ENCODE assay signal across 8 cellular contexts in genomic region chr17:83172099-83172498, GRCh38.
A peak's percentile ranks its signal among the peaks of the same experiment; 100 is the strongest.
DNase-seq lines count a peak whose midpoint lies in the region; ATAC-seq, FAIRE-seq and TF ChIP-seq lines count a peak whose summit lies in the region.
"Not testable (repeated sequence)": the region's sequence is repeated elsewhere in the genome, so short reads cannot be mapped to it uniquely, and the experiment has no call there.

No MANE protein-coding gene starts in this region.

- CTCF ChIA-PET in activated CD4-positive, alpha-beta memory T cell treated with anti-CD3 and anti-CD28 coated beads for 36 hours (lab: Charles Lee): not testable (repeated sequence)

- WGBS in pancreas, 2 donors: 84 to 94% methylated on average over 9 of the region's 9 CpGs

- not testable (repeated sequence) for H3K27ac Mint-ChIP-seq in activated CD4-positive, alpha-beta memory T cell treated with anti-CD3 and anti-CD28 coated beads for 36 hours; activated T-cell treated with anti-CD3 and anti-CD28 coated beads, Interleukin-2, amount 50 U/mL, for 24 hours; type B pancreatic cell
- peak overlapping the region; percentile 59 for H3K27ac Mint-ChIP-seq in dendritic cell treated with granulocyte-macrophage colony-stimulating factor and Interleukin-4, amounts not matched to agents 40 ng/mL and 50 ng/mL, for 4 days

- not testable (repeated sequence) for H3K9ac ChIP-seq in kidney (ENCODE audit: low read length in 2 of 2)

- not testable (repeated sequence) for H3K27me3 ChIP-seq in Peyer's patch, pancreas

- H3K4me3 Mint-ChIP-seq in activated CD4-positive, alpha-beta memory T cell treated with anti-CD3 and anti-CD28 coated beads for 36 hours; activated T-cell treated with anti-CD3 and anti-CD28 coated beads, Interleukin-2, amount 50 U/mL, for 24 hours; dendritic cell treated with granulocyte-macrophage colony-stimulating factor and Interleukin-4, amounts not matched to agents 40 ng/mL and 50 ng/mL, for 4 days; type B pancreatic cell: not testable (repeated sequence)

- H3K4me1 Mint-ChIP-seq in activated CD4-positive, alpha-beta memory T cell treated with anti-CD3 and anti-CD28 coated beads for 36 hours (ENCODE audit: low read depth); activated T-cell treated with anti-CD3 and anti-CD28 coated beads, Interleukin-2, amount 50 U/mL, for 24 hours (ENCODE audit: low read depth): not testable (repeated sequence)
- peaks cover 37% of the 10 kb centered on the region for H3K4me1 Mint-ChIP-seq in dendritic cell treated with granulocyte-macrophage colony-stimulating factor and Interleukin-4, amounts not matched to agents 40 ng/mL and 50 ng/mL, for 4 days (ENCODE audit: low read depth)
- H3K4me1 Mint-ChIP-seq in type B pancreatic cell (ENCODE audit: unreplicated experiment): peaks cover 31% of the 10 kb centered on the region

- FAIRE-seq in kidney (lab: Jason Lieb, UNC); pancreas (lab: Jason Lieb, UNC): not testable (repeated sequence)

- intact Hi-C loops in activated CD4-positive, alpha-beta memory T cell treated with anti-CD3 and anti-CD28 coated beads for 36 hours (cut with micrococcal nuclease); dendritic cell treated with granulocyte-macrophage colony-stimulating factor and Interleukin-4, amounts not matched to agents 40 ng/mL and 50 ng/mL, for 4 days (cut with micrococcal nuclease); kidney (cut with DNase I); pancreas (cut with DNase I): not testable (repeated sequence)

- DNase-seq in D341Med (ENCODE audit: low spot score) (peak; percentile 31), Peyer's patch (peak in 2 of 3 donors; percentile 6 to 25), kidney (peak; percentile 66), pancreas (peak in 4 of 6 donors; percentile 3 to 36 (median 7)), type B pancreatic cell (ENCODE audit: extremely low spot score, unreplicated experiment) (peak; percentile 54)
- peak; percentile 1 for DNase-seq in activated CD4-positive, alpha-beta memory T cell treated with anti-CD3 and anti-CD28 coated beads for 36 hours
- peak; percentile 11 for DNase-seq in activated T-cell treated with anti-CD3 and anti-CD28 coated beads, Interleukin-2, amount 50 U/mL, for 24 hours

- not testable (repeated sequence) for TF ChIP-seq CTCF in Peyer's patch (IDR thresholded peaks at IDR 0.05); kidney (IDR thresholded peaks at IDR 0.05; ENCODE audit: borderline replicate concordance, extremely low read depth, insufficient read depth); pancreas (IDR thresholded peaks at IDR 0.05); type B pancreatic cell (conservative IDR thresholded peaks at IDR 0.05)

- not testable (repeated sequence) for H3K27ac ChIP-seq in Peyer's patch; kidney (ENCODE audit: low read depth in 2 of 2, low read length in 2 of 2); pancreas

- H3K27me3 Mint-ChIP-seq in activated CD4-positive, alpha-beta memory T cell treated with anti-CD3 and anti-CD28 coated beads for 36 hours: peaks cover 15% of the 10 kb centered on the region
- H3K27me3 Mint-ChIP-seq in activated T-cell treated with anti-CD3 and anti-CD28 coated beads, Interleukin-2, amount 50 U/mL, for 24 hours; type B pancreatic cell: not testable (repeated sequence)
- H3K27me3 Mint-ChIP-seq in dendritic cell treated with granulocyte-macrophage colony-stimulating factor and Interleukin-4, amounts not matched to agents 40 ng/mL and 50 ng/mL, for 4 days: peaks cover 17% of the 10 kb centered on the region

- TF ChIP-seq POLR2A in Peyer's patch (IDR thresholded peaks at IDR 0.05): not testable (repeated sequence)

- H3K36me3 Mint-ChIP-seq in activated CD4-positive, alpha-beta memory T cell treated with anti-CD3 and anti-CD28 coated beads for 36 hours; activated T-cell treated with anti-CD3 and anti-CD28 coated beads, Interleukin-2, amount 50 U/mL, for 24 hours (ENCODE audit: low read depth); dendritic cell treated with granulocyte-macrophage colony-stimulating factor and Interleukin-4, amounts not matched to agents 40 ng/mL and 50 ng/mL, for 4 days (ENCODE audit: low read depth); type B pancreatic cell: not testable (repeated sequence)

- H3K4me1 ChIP-seq in Peyer's patch; kidney (ENCODE audit: control insufficient read depth in 1 of 2, insufficient read depth in 1 of 2, low read depth in 1 of 2, low read length in 2 of 2); pancreas: not testable (repeated sequence)

- not testable (repeated sequence) for H3K9me3 Mint-ChIP-seq in activated CD4-positive, alpha-beta memory T cell treated with anti-CD3 and anti-CD28 coated beads for 36 hours; activated T-cell treated with anti-CD3 and anti-CD28 coated beads, Interleukin-2, amount 50 U/mL, for 24 hours; dendritic cell treated with granulocyte-macrophage colony-stimulating factor and Interleukin-4, amounts not matched to agents 40 ng/mL and 50 ng/mL, for 4 days; type B pancreatic cell

- not testable (repeated sequence) for ATAC-seq in pancreas

- H3K4me3 ChIP-seq in Peyer's patch; kidney (ENCODE audit: low read length in 2 of 2); pancreas: not testable (repeated sequence)

- POLR2A ChIA-PET in activated CD4-positive, alpha-beta memory T cell treated with anti-CD3 and anti-CD28 coated beads for 36 hours (lab: Charles Lee): not testable (repeated sequence)

- H3K36me3 ChIP-seq in Peyer's patch; kidney (ENCODE audit: control insufficient read depth in 1 of 2, insufficient read depth in 2 of 2, low read length in 2 of 2); pancreas: not testable (repeated sequence)

- H3K9me3 ChIP-seq in Peyer's patch; kidney (ENCODE audit: control insufficient read depth in 1 of 2, low read length in 2 of 2); pancreas: not testable (repeated sequence)

Comparison
In these comparisons a context has a peak if more than half of its experiments do, and no peak if none do; other contexts are left out.
1. DNase-seq: peak in every context shown above with its lines; median percentile 66 in kidney; 54 in type B pancreatic cell; 31 in D341Med; 16 in Peyer's patch; 11 in activated T-cell treated with anti-CD3 and anti-CD28 coated beads, Interleukin-2, amount 50 U/mL, for 24 hours; 7 in pancreas; 1 in activated CD4-positive, alpha-beta memory T cell treated with anti-CD3 and anti-CD28 coated beads for 36 hours.